Comparison of ENCODE assay signal across 1 cellular context in the genomic region with DNA sequence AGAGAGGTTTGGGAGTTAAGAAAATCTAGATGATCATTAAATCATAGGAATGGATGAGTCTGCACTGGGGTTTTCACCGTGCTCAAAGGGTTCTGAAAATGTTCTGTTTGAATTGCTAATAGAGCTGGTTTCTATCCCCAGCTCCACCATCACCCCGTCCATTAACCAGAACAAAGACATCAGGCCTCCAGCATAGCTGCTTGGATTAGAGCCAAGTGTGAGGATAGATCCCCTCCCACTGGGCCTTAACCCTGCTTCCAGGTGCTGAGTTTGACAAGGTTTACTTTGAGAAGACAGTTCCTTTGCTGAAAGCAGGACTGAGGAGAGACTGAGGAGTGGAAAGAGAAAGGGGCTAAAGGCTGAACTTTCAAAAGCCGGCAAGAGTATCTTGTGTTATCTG.
TF ChIP-seq lines count a peak whose summit lies in the region.

No MANE protein-coding gene starts in this region.

TF ChIP-seq in GM23338, 12 proteins besides CTCF, POLR2A, EP300 and RAD21:
- TF ChIP-seq, protein P1, sequence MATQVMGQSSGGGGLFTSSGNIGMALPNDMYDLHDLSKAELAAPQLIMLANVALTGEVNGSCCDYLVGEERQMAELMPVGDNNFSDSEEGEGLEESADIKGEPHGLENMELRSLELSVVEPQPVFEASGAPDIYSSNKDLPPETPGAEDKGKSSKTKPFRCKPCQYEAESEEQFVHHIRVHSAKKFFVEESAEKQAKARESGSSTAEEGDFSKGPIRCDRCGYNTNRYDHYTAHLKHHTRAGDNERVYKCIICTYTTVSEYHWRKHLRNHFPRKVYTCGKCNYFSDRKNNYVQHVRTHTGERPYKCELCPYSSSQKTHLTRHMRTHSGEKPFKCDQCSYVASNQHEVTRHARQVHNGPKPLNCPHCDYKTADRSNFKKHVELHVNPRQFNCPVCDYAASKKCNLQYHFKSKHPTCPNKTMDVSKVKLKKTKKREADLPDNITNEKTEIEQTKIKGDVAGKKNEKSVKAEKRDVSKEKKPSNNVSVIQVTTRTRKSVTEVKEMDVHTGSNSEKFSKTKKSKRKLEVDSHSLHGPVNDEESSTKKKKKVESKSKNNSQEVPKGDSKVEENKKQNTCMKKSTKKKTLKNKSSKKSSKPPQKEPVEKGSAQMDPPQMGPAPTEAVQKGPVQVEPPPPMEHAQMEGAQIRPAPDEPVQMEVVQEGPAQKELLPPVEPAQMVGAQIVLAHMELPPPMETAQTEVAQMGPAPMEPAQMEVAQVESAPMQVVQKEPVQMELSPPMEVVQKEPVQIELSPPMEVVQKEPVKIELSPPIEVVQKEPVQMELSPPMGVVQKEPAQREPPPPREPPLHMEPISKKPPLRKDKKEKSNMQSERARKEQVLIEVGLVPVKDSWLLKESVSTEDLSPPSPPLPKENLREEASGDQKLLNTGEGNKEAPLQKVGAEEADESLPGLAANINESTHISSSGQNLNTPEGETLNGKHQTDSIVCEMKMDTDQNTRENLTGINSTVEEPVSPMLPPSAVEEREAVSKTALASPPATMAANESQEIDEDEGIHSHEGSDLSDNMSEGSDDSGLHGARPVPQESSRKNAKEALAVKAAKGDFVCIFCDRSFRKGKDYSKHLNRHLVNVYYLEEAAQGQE (IDR thresholded peaks at IDR 0.05; ENCODE audit: unreplicated experiment) = no peak
- TF ChIP-seq EZH2phosphoT487 (IDR thresholded peaks at IDR 0.05; ENCODE audit: unreplicated experiment) = no peak
